15 cellular contexts compared by ENCODE assay signal in the genomic region with DNA sequence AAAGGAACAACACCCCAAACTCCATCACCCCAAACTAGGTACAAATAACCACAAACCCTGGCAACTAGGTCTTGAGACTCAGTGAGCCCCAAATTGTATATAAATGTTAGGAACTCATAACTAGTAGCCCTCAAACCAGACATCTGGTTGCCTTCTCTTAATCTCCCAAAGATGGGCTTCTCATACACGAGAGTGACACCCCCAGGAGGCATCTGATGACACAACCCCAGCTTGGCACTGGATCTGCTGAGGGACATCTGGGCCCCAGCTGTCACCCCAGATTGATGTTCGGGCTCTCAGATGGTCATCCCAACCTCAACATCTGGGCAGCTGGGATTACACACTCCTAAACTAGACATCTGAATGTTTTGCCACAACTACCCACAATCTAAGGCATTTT. TPM values are rescaled to one million over a fixed set of nuclear protein-coding genes. Genes with fewer than 3 reads are reported as not detected.
DNase-seq lines count a peak whose midpoint lies in the region; ATAC-seq and TF ChIP-seq lines count a peak whose summit lies in the region.
"Had no signal": no experiment of that assay in that cellular context is flagged by ENCODE, and none has a peak within 500 bp of the region (broad histone marks: within the 10 kb centered on the region; RNA-seq: fewer than 3 reads in every experiment).

No MANE protein-coding gene starts in this region.

- H3K4me3 Mint-ChIP-seq in CD8-positive, alpha-beta memory T cell, result peak overlapping the region in 5 of 7 donors; percentile 20 to 74 (median 22)

- H3K4me3 ChIP-seq in AG10803 (ENCODE audit: low read length) (no peak overlapping the region), OCI-LY1 (ENCODE audit: low read depth, low read length, poor library complexity, severe bottlenecking) (peak overlapping the region; percentile 19), upper lobe of left lung (no peak overlapping the region)
- no peak overlapping the region for H3K4me3 ChIP-seq in CD8-positive, alpha-beta memory T cell (ENCODE audit: low read length)
- no peak overlapping the region for H3K4me3 ChIP-seq in effector memory CD4-positive, alpha-beta T cell (ENCODE audit: insufficient read depth, low read depth, low read length, poor library complexity, severe bottlenecking)
- H3K4me3 ChIP-seq: lower lobe of right lung, psoas muscle had no signal

- H3K9ac ChIP-seq in OCI-LY1 (ENCODE audit: low read length), result peak overlapping the region; percentile 60

- H3K27me3 ChIP-seq in CD8-positive, alpha-beta memory T cell (ENCODE audit: insufficient read depth, low read length, poor library complexity, severe bottlenecking), result no peaks in the 10 kb centered on the region
- no peaks in the 10 kb centered on the region for H3K27me3 ChIP-seq in OCI-LY1 (ENCODE audit: insufficient read depth, low read length)
- H3K27me3 ChIP-seq in effector memory CD4-positive, alpha-beta T cell (replicated peaks; ENCODE audit: control insufficient read depth, insufficient read depth, low read length, poor library complexity, severe bottlenecking), result no peaks in the 10 kb centered on the region
- H3K27me3 ChIP-seq in upper lobe of left lung, result peaks cover 0 to 18% (median 11%) of the 10 kb centered on the region in 4 donors

- no peak for TF ChIP-seq POLR2A in upper lobe of left lung (IDR thresholded peaks at IDR 0.05)

- peak overlapping the region; percentile 66 to 100 (median 98) for H3K27ac Mint-ChIP-seq in CD8-positive, alpha-beta memory T cell

- H3K27me3 Mint-ChIP-seq in CD8-positive, alpha-beta memory T cell, result peaks cover 7 to 9% of the 10 kb centered on the region in 2 donors

- H3K9me3 ChIP-seq in CD8-positive, alpha-beta memory T cell (ENCODE audit: low read length), result no peaks in the 10 kb centered on the region
- H3K9me3 ChIP-seq in OCI-LY1 (ENCODE audit: low read length) (no peaks in the 10 kb centered on the region), upper lobe of left lung (no peaks in the 10 kb centered on the region)
- H3K9me3 ChIP-seq in effector memory CD4-positive, alpha-beta T cell (ENCODE audit: control insufficient read depth, low read length), result no peaks in the 10 kb centered on the region
- H3K9me3 ChIP-seq: lower lobe of right lung, psoas muscle had no signal

- H3K4me1 ChIP-seq in CD8-positive, alpha-beta memory T cell (ENCODE audit: insufficient read depth, low read length), result peaks cover 42% of the 10 kb centered on the region
- peaks cover 68% of the 10 kb centered on the region for H3K4me1 ChIP-seq in OCI-LY1 (ENCODE audit: insufficient read depth, low read length, severe bottlenecking)
- H3K4me1 ChIP-seq in effector memory CD4-positive, alpha-beta T cell (ENCODE audit: control insufficient read depth, insufficient read depth, low read length, poor library complexity, severe bottlenecking), result peaks cover 41% of the 10 kb centered on the region
- peaks cover 6 to 16% (median 16%) of the 10 kb centered on the region in 4 donors for H3K4me1 ChIP-seq in upper lobe of left lung

- peak overlapping the region; percentile 28 for H3K27ac ChIP-seq in CD8-positive, alpha-beta memory T cell (ENCODE audit: low read depth, low read length)
- peak overlapping the region; percentile 93 for H3K27ac ChIP-seq in OCI-LY1 (ENCODE audit: low read depth, low read length, poor library complexity, severe bottlenecking)
- peak overlapping the region; percentile 67 for H3K27ac ChIP-seq in effector memory CD4-positive, alpha-beta T cell (ENCODE audit: insufficient read depth, low read length, poor library complexity, severe bottlenecking)
- H3K27ac ChIP-seq in upper lobe of left lung, result peak overlapping the region in 1 of 4 donors; percentile 21
- H3K27ac ChIP-seq: lower lobe of right lung, psoas muscle had no signal

- H3K9me3 Mint-ChIP-seq in CD8-positive, alpha-beta memory T cell, result peaks cover 0 to 2% (median 0%) of the 10 kb centered on the region in 5 donors

- DNase-seq in AG10803 (ENCODE audit: low read depth), result peak; percentile 80
- no peak for DNase-seq in CD8-positive, alpha-beta memory T cell
- DNase-seq in effector memory CD4-positive, alpha-beta T cell, result no peak
- DNase-seq in NCI-H146 (lab: John Stamatoyannopoulos, UW), result no peak
- DNase-seq in amygdala (lab: John Stamatoyannopoulos, UW), result no peak
- no peak for DNase-seq in upper lobe of left lung
- DNase-seq: H7; lower lobe of right lung; NCI-H1048; NCI-H69; psoas muscle; stimulated activated CD4-positive, alpha-beta T cell treated with anti-CD3 and anti-CD28 coated beads, Interleukin-12 subunit alpha, Interleukin-12 subunit beta, amount 100 ng/mL, for 4 hours had no signal

- no peaks in the 10 kb centered on the region for H3K79me2 ChIP-seq in OCI-LY1 (ENCODE audit: insufficient read depth, low read length)

- no peaks in the 10 kb centered on the region for H3K36me3 ChIP-seq in CD8-positive, alpha-beta memory T cell (ENCODE audit: insufficient read depth, low read length)
- no peaks in the 10 kb centered on the region for H3K36me3 ChIP-seq in OCI-LY1 (ENCODE audit: insufficient read depth, low read length)
- no peaks in the 10 kb centered on the region for H3K36me3 ChIP-seq in effector memory CD4-positive, alpha-beta T cell (ENCODE audit: control insufficient read depth, insufficient read depth, low read length)
- no peaks in the 10 kb centered on the region for H3K36me3 ChIP-seq in upper lobe of left lung
- H3K36me3 ChIP-seq: lower lobe of right lung had no signal

- no peaks in the 10 kb centered on the region for H3K9me2 ChIP-seq in OCI-LY1 (ENCODE audit: low read depth, low read length)

- no peaks in the 10 kb centered on the region for H3K36me3 Mint-ChIP-seq in CD8-positive, alpha-beta memory T cell

- POLR2A ChIA-PET in CD8-positive, alpha-beta memory T cell (lab: Charles Lee), result interaction anchor here (0.6 to 3.5 kb wide), 6 partner anchors 9 to 84 kb away, joined by 5 to 24 read pairs (median 12); a partner anchor contains a TSS

- peak overlapping the region; percentile 31 for H3K4me2 ChIP-seq in OCI-LY1 (ENCODE audit: low read length)

- CTCF ChIA-PET in CD8-positive, alpha-beta memory T cell (lab: Charles Lee), result interaction anchor here (1.0 to 5.4 kb wide), 11 partner anchors 13 to 89 kb away, joined by 3 to 57 read pairs (median 5); a partner anchor contains a TSS

- 42 to 64% methylated on average over 2 of the region's 2 CpGs for WGBS in upper lobe of left lung, 2 donors

- ATAC-seq in GM21381 (IDR thresholded peaks at IDR 0.05; ENCODE audit: unreplicated experiment), result no peak
- ATAC-seq in upper lobe of left lung (ENCODE audit: low FRiP score in 2 of 2), result no peak
- ATAC-seq: lower lobe of right lung, psoas muscle had no signal

- TF ChIP-seq EP300 in upper lobe of left lung (IDR thresholded peaks at IDR 0.05), result no peak

- peaks cover 45 to 71% (median 51%) of the 10 kb centered on the region in 3 donors for H3K4me1 Mint-ChIP-seq in CD8-positive, alpha-beta memory T cell

- no peaks in the 10 kb centered on the region for H4K20me1 ChIP-seq in OCI-LY1 (ENCODE audit: insufficient read depth, low read length)

- H2AFZ ChIP-seq in OCI-LY1 (ENCODE audit: low read length), result no peak overlapping the region

- TF ChIP-seq CTCF in AG10803 (conservative IDR thresholded peaks at IDR 0.05; ENCODE audit: low read length) (no peak), OCI-LY1 (IDR thresholded peaks at IDR 0.05; ENCODE audit: low read length) (no peak), upper lobe of left lung (IDR thresholded peaks at IDR 0.05) (no peak)

- H3F3A ChIP-seq in OCI-LY1 (ENCODE audit: insufficient read depth, low read length), result no peaks in the 10 kb centered on the region

RNA-seq across cellular contexts. Expression of a gene that starts 14.8 kb away (rescaled TPM):
- 10 to 100 TPM; 74.7 to 83.3 TPM for total RNA-seq in CD8-positive, alpha-beta memory T cell
- polyA plus RNA-seq in CD8-positive, alpha-beta memory T cell, result 220 TPM
- 100 to 1,000 TPM in 5 of 6 donors, 10 to 100 TPM in 1; 59.7 to 222 (median 163) TPM for total RNA-seq in upper lobe of left lung

RNA-seq across cellular contexts. Expression of a gene that starts 16.1 kb away (rescaled TPM):
- total RNA-seq in CD8-positive, alpha-beta memory T cell, result 1 to 10 TPM; 1.3 to 1.4 TPM
- polyA plus RNA-seq in CD8-positive, alpha-beta memory T cell, result not detected
- 1 to 10 TPM in 2 of 6 donors, under 1 TPM in 3, not detected in 1; 0.20 to 6.3 (median 0.49) TPM for total RNA-seq in upper lobe of left lung
- total RNA-seq: endothelial cell of umbilical vein, H7, psoas muscle had no signal
- polyA plus RNA-seq: endothelial cell of umbilical vein had no signal

RNA-seq across cellular contexts. Expression of a gene that starts 49.7 kb away (rescaled TPM):
- 1 to 10 TPM; 1.9 to 4.1 TPM for total RNA-seq in CD8-positive, alpha-beta memory T cell
- 8.2 TPM for polyA plus RNA-seq in CD8-positive, alpha-beta memory T cell
- under 1 TPM in 4 of 6 donors, not detected in 2; under 0.01 to 0.51 (median 0.15) TPM for total RNA-seq in upper lobe of left lung
- polyA plus RNA-seq: endothelial cell of umbilical vein had no signal
